ENCODE assay signal across 8 cellular contexts in genomic region chr11:94794287-94795168, GRCh38. TPM values are rescaled to one million over a fixed set of nuclear protein-coding genes. Genes with fewer than 3 reads are reported as not detected.
DNase-seq lines count a peak whose midpoint lies in the region; ATAC-seq and TF ChIP-seq lines count a peak whose summit lies in the region.

No MANE protein-coding gene starts in this region.

- H3K4me1 ChIP-seq in right atrium auricular region: peaks cover 0 to 89% of the 10 kb centered on the region in 2 donors
- peaks cover 14 to 61% (median 52%) of the 10 kb centered on the region in 5 donors for H3K4me1 ChIP-seq in subcutaneous abdominal adipose tissue (ENCODE audit: control insufficient read depth in 5 of 5, insufficient read depth in 5 of 5, low read length in 5 of 5)
- no peaks in the 10 kb centered on the region for H3K4me1 ChIP-seq in CD8-positive, alpha-beta memory T cell (ENCODE audit: insufficient read depth, low read length)

- POLR2A ChIA-PET in CD8-positive, alpha-beta memory T cell (lab: Charles Lee): no interaction called here

- H3K27ac ChIP-seq in right atrium auricular region (peak overlapping the region; percentile 80 to 90), subcutaneous abdominal adipose tissue (ENCODE audit: low read depth, low read length) (peak overlapping the region; percentile 93)
- H3K27ac ChIP-seq in CD8-positive, alpha-beta memory T cell (ENCODE audit: low read depth, low read length): no peak overlapping the region

- peak overlapping the region; percentile 39 for H3K4me3 ChIP-seq in WI38 (ENCODE audit: low read depth, low read length)
- H3K4me3 ChIP-seq in right atrium auricular region: peak overlapping the region; percentile 10 to 25
- peak overlapping the region; percentile 1 to 32 (median 27) for H3K4me3 ChIP-seq in subcutaneous abdominal adipose tissue (ENCODE audit: low read depth in 1 of 5, low read length in 5 of 5)
- no peak overlapping the region for H3K4me3 ChIP-seq in CD8-positive, alpha-beta memory T cell (ENCODE audit: low read length)

- H3K9me3 ChIP-seq in right atrium auricular region (no peaks in the 10 kb centered on the region), subcutaneous abdominal adipose tissue (ENCODE audit: control insufficient read depth in 5 of 5, low read length in 5 of 5) (no peaks in the 10 kb centered on the region)
- H3K9me3 ChIP-seq in CD8-positive, alpha-beta memory T cell (ENCODE audit: low read length): no peaks in the 10 kb centered on the region

- no peak for ATAC-seq in HG03354 (IDR thresholded peaks at IDR 0.05; ENCODE audit: poor library complexity, severe bottlenecking, unreplicated experiment)

- no peak overlapping the region for H3K4me3 Mint-ChIP-seq in CD8-positive, alpha-beta memory T cell
- no peak overlapping the region for H3K4me3 Mint-ChIP-seq in immature natural killer cell
- no peak overlapping the region for H3K4me3 Mint-ChIP-seq in activated CD4-positive, alpha-beta T cell treated with anti-CD3 and anti-CD28 coated beads, Interleukin-2, amount 10 ng/mL, durations not matched to agents 24 days and 14 days

- no peaks in the 10 kb centered on the region for H3K4me1 Mint-ChIP-seq in CD8-positive, alpha-beta memory T cell
- H3K4me1 Mint-ChIP-seq in immature natural killer cell: no peaks in the 10 kb centered on the region
- H3K4me1 Mint-ChIP-seq in activated CD4-positive, alpha-beta T cell treated with anti-CD3 and anti-CD28 coated beads, Interleukin-2, amount 10 ng/mL, durations not matched to agents 24 days and 14 days: no peaks in the 10 kb centered on the region

- H3K9ac ChIP-seq in subcutaneous abdominal adipose tissue (ENCODE audit: low read length in 5 of 5): peak overlapping the region in 4 of 5 donors; percentile 18 to 85 (median 68)

- H3K27ac Mint-ChIP-seq in CD8-positive, alpha-beta memory T cell: no peak overlapping the region
- no peak overlapping the region for H3K27ac Mint-ChIP-seq in immature natural killer cell
- no peak overlapping the region for H3K27ac Mint-ChIP-seq in activated CD4-positive, alpha-beta T cell treated with anti-CD3 and anti-CD28 coated beads, Interleukin-2, amount 10 ng/mL, durations not matched to agents 24 days and 14 days

- H3K27me3 ChIP-seq in right atrium auricular region (no peaks in the 10 kb centered on the region), subcutaneous abdominal adipose tissue (ENCODE audit: control insufficient read depth in 5 of 5, insufficient read depth in 4 of 5, low read length in 5 of 5) (no peaks in the 10 kb centered on the region)
- no peaks in the 10 kb centered on the region for H3K27me3 ChIP-seq in CD8-positive, alpha-beta memory T cell (ENCODE audit: insufficient read depth, low read length, poor library complexity, severe bottlenecking)

- no peaks in the 10 kb centered on the region for H3K36me3 Mint-ChIP-seq in CD8-positive, alpha-beta memory T cell
- no peaks in the 10 kb centered on the region for H3K36me3 Mint-ChIP-seq in immature natural killer cell
- H3K36me3 Mint-ChIP-seq in activated CD4-positive, alpha-beta T cell treated with anti-CD3 and anti-CD28 coated beads, Interleukin-2, amount 10 ng/mL, durations not matched to agents 24 days and 14 days (ENCODE audit: low read depth): no peaks in the 10 kb centered on the region

- H3K9me3 Mint-ChIP-seq in CD8-positive, alpha-beta memory T cell: no peaks in the 10 kb centered on the region
- no peaks in the 10 kb centered on the region for H3K9me3 Mint-ChIP-seq in immature natural killer cell
- no peaks in the 10 kb centered on the region for H3K9me3 Mint-ChIP-seq in activated CD4-positive, alpha-beta T cell treated with anti-CD3 and anti-CD28 coated beads, Interleukin-2, amount 10 ng/mL, durations not matched to agents 24 days and 14 days

- peaks cover 0 to 13% of the 10 kb centered on the region in 2 donors for H3K27me3 Mint-ChIP-seq in CD8-positive, alpha-beta memory T cell
- no peaks in the 10 kb centered on the region for H3K27me3 Mint-ChIP-seq in immature natural killer cell (ENCODE audit: low read depth in 3 of 3)
- H3K27me3 Mint-ChIP-seq in activated CD4-positive, alpha-beta T cell treated with anti-CD3 and anti-CD28 coated beads, Interleukin-2, amount 10 ng/mL, durations not matched to agents 24 days and 14 days: peaks cover 11% of the 10 kb centered on the region

- peak; percentile 99 for DNase-seq in HT1080 (ENCODE audit: low read depth)
- peak; percentile 89 for DNase-seq in right atrium auricular region (ENCODE audit: low spot score)
- no peak for DNase-seq in CD8-positive, alpha-beta memory T cell
- no peak for DNase-seq in immature natural killer cell
- no peak for DNase-seq in activated CD4-positive, alpha-beta T cell treated with anti-CD3 and anti-CD28 coated beads, Interleukin-2, amount 10 ng/mL, durations not matched to agents 24 days and 14 days

- intact Hi-C loops in activated CD4-positive, alpha-beta T cell treated with anti-CD3 and anti-CD28 coated beads, Interleukin-2, amount 10 ng/mL, durations not matched to agents 24 days and 14 days (cut with micrococcal nuclease): no loop called here

- H3K36me3 ChIP-seq in right atrium auricular region (peaks cover 4% of the 10 kb centered on the region), subcutaneous abdominal adipose tissue (ENCODE audit: control insufficient read depth in 5 of 5, insufficient read depth in 5 of 5, low read length in 5 of 5) (peaks cover 0 to 6% (median 4%) of the 10 kb centered on the region in 5 donors)
- H3K36me3 ChIP-seq in CD8-positive, alpha-beta memory T cell (ENCODE audit: insufficient read depth, low read length): no peaks in the 10 kb centered on the region

- CTCF ChIA-PET in CD8-positive, alpha-beta memory T cell (lab: Charles Lee): no interaction called here

- TF ChIP-seq CTCF in WI38 (IDR thresholded peaks at IDR 0.05; ENCODE audit: low read depth, low read length) (no peak), right atrium auricular region (IDR thresholded peaks at IDR 0.05) (no peak)

RNA-seq across cellular contexts. Expression of gene AMOTL1, which starts 26.4 kb away (rescaled TPM):
- total RNA-seq in HT1080 (2014; rRNA removed; shearing (Covaris generic)): 28.6 and 30.7 TPM in 2 replicates
- 19.5 and 23.6 TPM in 2 replicates for polyA plus RNA-seq in HT1080 (2015; cell fraction: cytosol; rRNA removed)
- polyA plus RNA-seq in HT1080 (2015; cell fraction: nucleus; rRNA removed): 47.1 and 48.9 TPM in 2 replicates
- total RNA-seq in right atrium auricular region: 10 to 100 TPM; 56.7 to 59.5 TPM
- total RNA-seq in CD8-positive, alpha-beta memory T cell: under 1 TPM; 0.50 to 0.78 TPM
- 0.12 TPM for polyA plus RNA-seq in CD8-positive, alpha-beta memory T cell
- polyA plus RNA-seq in immature natural killer cell: 1 to 10 TPM in 1 of 3 donors, under 1 TPM in 1, not detected in 1; 0.14 to 1.7 TPM
- total RNA-seq in activated CD4-positive, alpha-beta T cell treated with anti-CD3 and anti-CD28 coated beads, Interleukin-2, amount 10 ng/mL, durations not matched to agents 24 days and 14 days: 5.4 and 5.9 TPM in 2 replicates

Comparison
In these comparisons a context has a peak if more than half of its experiments do, and no peak if none do; other contexts are left out.
1. DNase-seq: peak in HT1080 (single experiment) and right atrium auricular region (single experiment); none in CD8-positive, alpha-beta memory T cell (0 of 5), immature natural killer cell (0 of 3) and activated CD4-positive, alpha-beta T cell treated with anti-CD3 and anti-CD28 coated beads, Interleukin-2, amount 10 ng/mL, durations not matched to agents 24 days and 14 days (single experiment).